10 cellular contexts compared by ENCODE assay signal in the genomic region with DNA sequence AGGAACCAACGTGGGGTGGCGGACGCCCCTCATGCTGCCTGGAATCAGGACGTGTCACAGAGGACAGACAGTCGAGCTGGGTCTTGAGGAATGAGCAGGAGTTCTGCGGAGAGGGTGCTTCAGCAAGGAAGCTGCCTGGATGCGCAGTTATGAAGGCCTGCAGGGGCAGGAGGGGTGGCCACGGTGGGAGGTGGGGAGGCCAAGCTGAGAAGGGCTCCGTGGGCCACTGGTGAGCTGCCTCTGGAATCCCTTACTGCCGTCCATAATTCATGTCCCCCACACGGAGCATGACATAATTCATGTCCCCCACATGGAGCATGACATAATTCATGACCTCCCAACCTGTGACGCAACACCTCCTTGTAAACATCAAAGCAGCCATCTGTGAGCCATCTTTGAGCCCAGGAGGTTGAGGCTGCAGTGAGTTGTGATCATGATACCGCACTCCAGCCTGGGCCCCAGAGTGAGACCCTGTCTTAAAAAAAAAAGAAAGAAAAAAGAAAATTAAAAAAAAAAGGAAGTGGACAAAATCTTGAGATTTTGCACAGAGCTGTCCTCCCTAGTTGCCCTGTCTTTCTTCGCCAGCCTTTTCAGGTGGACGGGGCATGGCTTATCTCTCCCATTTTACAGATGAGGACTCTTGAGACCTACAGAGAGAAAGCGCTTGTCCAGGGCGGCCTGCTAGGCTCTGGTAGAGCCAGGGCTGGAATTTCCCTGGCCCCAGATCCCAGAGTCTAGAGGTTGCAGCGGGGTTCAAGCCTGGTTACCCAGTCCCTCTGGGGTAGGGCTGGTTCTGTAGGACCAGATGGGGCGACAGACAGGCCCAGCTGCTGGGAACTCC. TPM values are rescaled to one million over a fixed set of nuclear protein-coding genes. Genes with fewer than 3 reads are reported as not detected.
A peak's percentile ranks its signal among the peaks of the same experiment; 100 is the strongest.
DNase-seq lines count a peak whose midpoint lies in the region; ATAC-seq and TF ChIP-seq lines count a peak whose summit lies in the region.
"Had no signal": no experiment of that assay in that cellular context is flagged by ENCODE, and none has a peak within 500 bp of the region (broad histone marks: within the 10 kb centered on the region; RNA-seq: fewer than 3 reads in every experiment).

No MANE protein-coding gene starts in this region.

- no peak overlapping the region for H3K4me3 ChIP-seq in HFF-Myc (replicated peaks; ENCODE audit: low read depth, low read length)
- H3K4me3 ChIP-seq: GM12878, SJCRH30 had no signal

- no peak overlapping the region for H3K4me3 Mint-ChIP-seq in type B pancreatic cell
- no peak overlapping the region for H3K4me3 Mint-ChIP-seq in activated T-helper 17 cell treated with anti-CD3 and anti-CD28 coated beads, Interleukin-2, amount 50 U/mL, for 72 hours
- H3K4me3 Mint-ChIP-seq: activated T-cell treated with anti-CD3 and anti-CD28 coated beads, Interleukin-2, amount 50 U/mL, for 4 hours had no signal

- peak overlapping the region; percentile 51 for H3K27ac Mint-ChIP-seq in type B pancreatic cell
- no peak overlapping the region for H3K27ac Mint-ChIP-seq in activated T-helper 17 cell treated with anti-CD3 and anti-CD28 coated beads, Interleukin-2, amount 50 U/mL, for 72 hours

- no peak for ATAC-seq in activated T-helper 17 cell treated with anti-CD3 and anti-CD28 coated beads, Interleukin-2, amount 50 U/mL, for 72 hours (replicated peaks)
- ATAC-seq: activated T-cell treated with anti-CD3 and anti-CD28 coated beads, Interleukin-2, amount 50 U/mL, for 4 hours; GM12878 had no signal

- no peak for TF ChIP-seq CTCF in HFF-Myc (IDR thresholded peaks at IDR 0.05; ENCODE audit: low read depth, low read length, missing control alignments)
- no peak for TF ChIP-seq CTCF in type B pancreatic cell (conservative IDR thresholded peaks at IDR 0.05)

- no peaks in the 10 kb centered on the region for H3K9me3 Mint-ChIP-seq in type B pancreatic cell
- H3K9me3 Mint-ChIP-seq in activated T-helper 17 cell treated with anti-CD3 and anti-CD28 coated beads, Interleukin-2, amount 50 U/mL, for 72 hours: no peaks in the 10 kb centered on the region
- H3K9me3 Mint-ChIP-seq: activated T-cell treated with anti-CD3 and anti-CD28 coated beads, Interleukin-2, amount 50 U/mL, for 4 hours had no signal

- H3K4me1 Mint-ChIP-seq in type B pancreatic cell (ENCODE audit: unreplicated experiment): peaks cover 52% of the 10 kb centered on the region
- H3K4me1 Mint-ChIP-seq in activated T-helper 17 cell treated with anti-CD3 and anti-CD28 coated beads, Interleukin-2, amount 50 U/mL, for 72 hours: no peaks in the 10 kb centered on the region

- H3K36me3 Mint-ChIP-seq in type B pancreatic cell: no peaks in the 10 kb centered on the region
- no peaks in the 10 kb centered on the region for H3K36me3 Mint-ChIP-seq in activated T-helper 17 cell treated with anti-CD3 and anti-CD28 coated beads, Interleukin-2, amount 50 U/mL, for 72 hours (ENCODE audit: low read depth)

- peaks cover 7% of the 10 kb centered on the region for H3K27me3 Mint-ChIP-seq in type B pancreatic cell
- H3K27me3 Mint-ChIP-seq in activated T-helper 17 cell treated with anti-CD3 and anti-CD28 coated beads, Interleukin-2, amount 50 U/mL, for 72 hours: no peaks in the 10 kb centered on the region

- DNase-seq in HFF-Myc (ENCODE audit: extremely low read depth, low read depth) (peak; percentile 85), T1000 (lab: John Stamatoyannopoulos, UW) (peak; percentile 65), hepatic stellate cell (ENCODE audit: low spot score) (peak; percentile 60), type B pancreatic cell (ENCODE audit: extremely low spot score, unreplicated experiment) (no peak), NCI-H1436 (lab: John Stamatoyannopoulos, UW) (no peak), putamen (ENCODE audit: low spot score) (no peak)
- DNase-seq: activated T-cell treated with anti-CD3 and anti-CD28 coated beads, Interleukin-2, amount 50 U/mL, for 4 hours; SJCRH30 had no signal

RNA-seq across cellular contexts. Expression of gene PICK1, which starts 24.3 kb away (rescaled TPM):
- 45.4 and 45.6 TPM in 2 replicates for total RNA-seq in type B pancreatic cell (ENCODE audit: low replicate concordance)
- 10 to 100 TPM; 15.2 to 23.2 TPM for total RNA-seq in activated T-helper 17 cell treated with anti-CD3 and anti-CD28 coated beads, Interleukin-2, amount 50 U/mL, for 72 hours

RNA-seq across cellular contexts. Expression of gene SOX10, which starts 48.5 kb away (rescaled TPM):
- 0.29 and 5.9 TPM in 2 replicates for total RNA-seq in type B pancreatic cell (ENCODE audit: low replicate concordance)
- not detected for total RNA-seq in activated T-helper 17 cell treated with anti-CD3 and anti-CD28 coated beads, Interleukin-2, amount 50 U/mL, for 72 hours
- total RNA-seq: activated T-cell treated with anti-CD3 and anti-CD28 coated beads, Interleukin-2, amount 50 U/mL, for 4 hours; GM12878; SJCRH30 had no signal

RNA-seq across cellular contexts. Expression of gene SLC16A8, which starts 51.1 kb away (rescaled TPM):
- total RNA-seq in type B pancreatic cell (ENCODE audit: low replicate concordance): not detected in 2 replicates
- total RNA-seq in activated T-helper 17 cell treated with anti-CD3 and anti-CD28 coated beads, Interleukin-2, amount 50 U/mL, for 72 hours: not detected
- total RNA-seq: activated T-cell treated with anti-CD3 and anti-CD28 coated beads, Interleukin-2, amount 50 U/mL, for 4 hours; GM12878 had no signal

Comparison
In these comparisons a context has a peak if more than half of its experiments do, and no peak if none do; other contexts are left out.
1. DNase-seq: peak in HFF-Myc (single experiment), T1000 (single experiment) and hepatic stellate cell (single experiment); none in type B pancreatic cell (single experiment), NCI-H1436 (single experiment) and putamen (single experiment).